8 cellular contexts compared by ENCODE assay signal in the genomic region with DNA sequence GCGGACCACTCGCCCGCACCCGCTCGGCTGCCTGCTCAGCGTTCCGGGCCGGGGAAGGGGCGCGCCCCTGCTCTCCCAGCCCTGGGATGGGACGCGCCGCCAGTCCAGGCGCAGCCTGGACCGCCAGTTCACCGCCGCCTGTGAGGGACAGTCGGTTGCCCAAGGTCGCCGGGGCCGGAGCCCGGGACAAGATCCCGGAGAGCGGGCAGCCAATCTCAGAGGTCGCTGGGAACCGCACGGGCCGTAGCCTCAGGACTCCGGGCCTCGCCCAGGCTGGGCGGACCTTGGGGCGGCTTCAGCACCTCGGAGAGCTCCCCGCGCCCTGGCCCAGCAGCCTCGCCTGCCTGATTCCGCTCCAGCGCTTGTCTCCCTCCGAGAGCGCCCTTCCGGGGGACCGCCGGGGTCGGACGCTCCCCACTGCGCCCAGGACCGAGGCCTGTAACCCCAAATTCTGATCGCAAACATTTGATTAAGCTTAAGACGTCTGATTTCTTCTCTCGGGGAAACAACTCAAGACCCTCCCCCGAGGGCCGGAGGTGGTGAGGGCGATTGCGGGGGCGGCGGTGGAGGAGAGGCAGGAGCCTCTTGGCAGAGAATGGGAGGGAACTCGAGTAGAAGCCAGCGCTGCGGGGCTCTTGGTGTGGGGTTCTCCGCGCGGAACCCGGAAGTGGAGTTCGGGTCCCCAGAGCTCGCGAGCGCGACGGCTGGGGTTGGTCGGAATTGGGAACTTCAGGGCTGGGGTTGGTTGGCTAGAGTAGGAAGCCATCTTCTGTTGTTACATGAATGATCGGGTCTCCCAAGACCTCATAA. TPM values are rescaled to one million over a fixed set of nuclear protein-coding genes. Genes with fewer than 3 reads are reported as not detected.
DNase-seq lines count a peak whose midpoint lies in the region; ATAC-seq and TF ChIP-seq lines count a peak whose summit lies in the region.

No MANE protein-coding gene starts in this region.

- H3K4me2 ChIP-seq in Karpas-422 (ENCODE audit: low read depth, low read length, poor library complexity, severe bottlenecking): peak overlapping the region; percentile 41

- H3K27me3 Mint-ChIP-seq in CD8-positive, alpha-beta memory T cell: peaks cover 41 to 45% of the 10 kb centered on the region in 2 donors
- H3K27me3 Mint-ChIP-seq in WTC11 (ENCODE audit: low read depth): peaks cover 49% of the 10 kb centered on the region

- peaks cover 30% of the 10 kb centered on the region for H3K27me3 ChIP-seq in CD8-positive, alpha-beta memory T cell (ENCODE audit: insufficient read depth, low read length, poor library complexity, severe bottlenecking)
- H3K27me3 ChIP-seq in Karpas-422 (ENCODE audit: low read length): no peaks in the 10 kb centered on the region

- TF ChIP-seq CTCF in WTC11 (IDR thresholded peaks at IDR 0.05): no peak
- no peak for TF ChIP-seq CTCF in cardiac fibroblast (IDR thresholded peaks at IDR 0.05; ENCODE audit: low read depth, low read length)

- DNase-seq in CD8-positive, alpha-beta memory T cell: peak; percentile 71 to 84 (median 73)
- DNase-seq in Karpas-422: peak; percentile 93
- peak; percentile 92 for DNase-seq in WTC11 (ENCODE audit: low spot score)
- peak; percentile 76 to 83 for DNase-seq in cardiac fibroblast (ENCODE audit: low read depth in 2 of 2)
- DNase-seq in iris pigment epithelial cell (ENCODE audit: low read depth): peak; percentile 82
- DNase-seq in smooth muscle cell of the brain vasculature (ENCODE audit: low read depth, low spot score): peak; percentile 36
- DNase-seq in NCI-H128 (lab: John Stamatoyannopoulos, UW; ENCODE audit: unreplicated experiment): no peak

- CTCF ChIA-PET in CD8-positive, alpha-beta memory T cell (lab: Charles Lee): interaction anchor here (0.7 to 1.8 kb wide), 4 partner anchors 9 to 84 kb away, joined by 3 to 7 read pairs (median 5); no protein-coding TSS in a partner anchor
- CTCF ChIA-PET in WTC11 (lab: Charles Lee): interaction anchor here (0.6 to 6.6 kb wide), 61 partner anchors 8 to 521 kb away, joined by 3 to 96 read pairs (median 4); a partner anchor contains a TSS

- no peaks in the 10 kb centered on the region for H3K36me3 ChIP-seq in CD8-positive, alpha-beta memory T cell (ENCODE audit: insufficient read depth, low read length)
- no peaks in the 10 kb centered on the region for H3K36me3 ChIP-seq in Karpas-422 (ENCODE audit: insufficient read depth, low read length)

- peaks cover 0 to 2% (median 0%) of the 10 kb centered on the region in 5 donors for H3K9me3 Mint-ChIP-seq in CD8-positive, alpha-beta memory T cell
- H3K9me3 Mint-ChIP-seq in WTC11: no peaks in the 10 kb centered on the region

- ATAC-seq in GM21515 (IDR thresholded peaks at IDR 0.05; ENCODE audit: unreplicated experiment) (peak; percentile 66), WTC11 (peak; percentile 66)

- POLR2A ChIA-PET in CD8-positive, alpha-beta memory T cell (lab: Charles Lee): interaction anchor here (0.8 kb wide), 1 partner anchor 32 kb away, joined by 3 read pairs; no protein-coding TSS in a partner anchor
- POLR2A ChIA-PET in WTC11 (lab: Charles Lee): interaction anchor here (0.5 to 1.3 kb wide), 7 partner anchors 9 to 1199 kb away, joined by 3 to 5 read pairs (median 3); no protein-coding TSS in a partner anchor

- peaks cover 14% of the 10 kb centered on the region for H4K20me1 ChIP-seq in Karpas-422 (ENCODE audit: insufficient read depth, low read depth, low read length)

- no peaks in the 10 kb centered on the region for H3K79me2 ChIP-seq in Karpas-422 (ENCODE audit: low read length)

- H3K4me3 ChIP-seq in CD8-positive, alpha-beta memory T cell (ENCODE audit: low read length): peak overlapping the region; percentile 37
- H3K4me3 ChIP-seq in Karpas-422 (ENCODE audit: low read length): no peak overlapping the region
- peak overlapping the region; percentile 42 to 48 for H3K4me3 ChIP-seq in cardiac fibroblast (replicated peaks in 1 of 2; ENCODE audit: low read depth in 2 of 2, low read length in 2 of 2)

- no peaks in the 10 kb centered on the region for H3K9me3 ChIP-seq in CD8-positive, alpha-beta memory T cell (ENCODE audit: low read length)
- H3K9me3 ChIP-seq in Karpas-422 (ENCODE audit: low read length): no peaks in the 10 kb centered on the region

- peaks cover 22% of the 10 kb centered on the region for H3K4me1 ChIP-seq in CD8-positive, alpha-beta memory T cell (ENCODE audit: insufficient read depth, low read length)
- H3K4me1 ChIP-seq in Karpas-422 (ENCODE audit: low read length): peaks cover 29% of the 10 kb centered on the region

- no peak overlapping the region for H2AFZ ChIP-seq in Karpas-422 (ENCODE audit: low read length)

- H3K9me2 ChIP-seq in Karpas-422 (replicated peaks; ENCODE audit: insufficient read depth, low read length): no peaks in the 10 kb centered on the region

- H3K27ac ChIP-seq in CD8-positive, alpha-beta memory T cell (ENCODE audit: low read depth, low read length): no peak overlapping the region
- no peak overlapping the region for H3K27ac ChIP-seq in Karpas-422 (ENCODE audit: low read length)

- peaks cover 24 to 41% (median 29%) of the 10 kb centered on the region in 3 donors for H3K4me1 Mint-ChIP-seq in CD8-positive, alpha-beta memory T cell
- peaks cover 25% of the 10 kb centered on the region for H3K4me1 Mint-ChIP-seq in WTC11

- H3K27ac Mint-ChIP-seq in CD8-positive, alpha-beta memory T cell: peak overlapping the region in 1 of 8 donors; percentile 67
- no peak overlapping the region for H3K27ac Mint-ChIP-seq in WTC11

- peak overlapping the region; percentile 28 to 76 (median 71) for H3K4me3 Mint-ChIP-seq in CD8-positive, alpha-beta memory T cell
- H3K4me3 Mint-ChIP-seq in WTC11: peak overlapping the region; percentile 84

- no peak overlapping the region for H3K9ac ChIP-seq in Karpas-422 (ENCODE audit: low read length)

- peaks cover 0 to 15% (median 3%) of the 10 kb centered on the region in 3 donors for H3K36me3 Mint-ChIP-seq in CD8-positive, alpha-beta memory T cell
- no peaks in the 10 kb centered on the region; the same call in 1 of the 2 replicates for H3K36me3 Mint-ChIP-seq in WTC11

TF ChIP-seq in WTC11, 78 proteins besides CTCF, POLR2A, EP300 and RAD21 (continues in another document):
- peak; percentile 68 for TF ChIP-seq ZNF423 (CRISPR knock-in tag; IDR thresholded peaks at IDR 0.05)
- TF ChIP-seq, protein P1, sequence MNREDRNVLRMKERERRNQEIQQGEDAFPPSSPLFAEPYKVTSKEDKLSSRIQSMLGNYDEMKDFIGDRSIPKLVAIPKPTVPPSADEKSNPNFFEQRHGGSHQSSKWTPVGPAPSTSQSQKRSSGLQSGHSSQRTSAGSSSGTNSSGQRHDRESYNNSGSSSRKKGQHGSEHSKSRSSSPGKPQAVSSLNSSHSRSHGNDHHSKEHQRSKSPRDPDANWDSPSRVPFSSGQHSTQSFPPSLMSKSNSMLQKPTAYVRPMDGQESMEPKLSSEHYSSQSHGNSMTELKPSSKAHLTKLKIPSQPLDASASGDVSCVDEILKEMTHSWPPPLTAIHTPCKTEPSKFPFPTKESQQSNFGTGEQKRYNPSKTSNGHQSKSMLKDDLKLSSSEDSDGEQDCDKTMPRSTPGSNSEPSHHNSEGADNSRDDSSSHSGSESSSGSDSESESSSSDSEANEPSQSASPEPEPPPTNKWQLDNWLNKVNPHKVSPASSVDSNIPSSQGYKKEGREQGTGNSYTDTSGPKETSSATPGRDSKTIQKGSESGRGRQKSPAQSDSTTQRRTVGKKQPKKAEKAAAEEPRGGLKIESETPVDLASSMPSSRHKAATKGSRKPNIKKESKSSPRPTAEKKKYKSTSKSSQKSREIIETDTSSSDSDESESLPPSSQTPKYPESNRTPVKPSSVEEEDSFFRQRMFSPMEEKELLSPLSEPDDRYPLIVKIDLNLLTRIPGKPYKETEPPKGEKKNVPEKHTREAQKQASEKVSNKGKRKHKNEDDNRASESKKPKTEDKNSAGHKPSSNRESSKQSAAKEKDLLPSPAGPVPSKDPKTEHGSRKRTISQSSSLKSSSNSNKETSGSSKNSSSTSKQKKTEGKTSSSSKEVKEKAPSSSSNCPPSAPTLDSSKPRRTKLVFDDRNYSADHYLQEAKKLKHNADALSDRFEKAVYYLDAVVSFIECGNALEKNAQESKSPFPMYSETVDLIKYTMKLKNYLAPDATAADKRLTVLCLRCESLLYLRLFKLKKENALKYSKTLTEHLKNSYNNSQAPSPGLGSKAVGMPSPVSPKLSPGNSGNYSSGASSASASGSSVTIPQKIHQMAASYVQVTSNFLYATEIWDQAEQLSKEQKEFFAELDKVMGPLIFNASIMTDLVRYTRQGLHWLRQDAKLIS (CRISPR knock-in tag; IDR thresholded peaks at IDR 0.05; ENCODE audit: borderline replicate concordance): peak; percentile 69; the same call in 1 of the 2 replicates
- no peak for TF ChIP-seq NFATC4 (CRISPR knock-in tag; IDR thresholded peaks at IDR 0.05)
- TF ChIP-seq, protein P2, sequence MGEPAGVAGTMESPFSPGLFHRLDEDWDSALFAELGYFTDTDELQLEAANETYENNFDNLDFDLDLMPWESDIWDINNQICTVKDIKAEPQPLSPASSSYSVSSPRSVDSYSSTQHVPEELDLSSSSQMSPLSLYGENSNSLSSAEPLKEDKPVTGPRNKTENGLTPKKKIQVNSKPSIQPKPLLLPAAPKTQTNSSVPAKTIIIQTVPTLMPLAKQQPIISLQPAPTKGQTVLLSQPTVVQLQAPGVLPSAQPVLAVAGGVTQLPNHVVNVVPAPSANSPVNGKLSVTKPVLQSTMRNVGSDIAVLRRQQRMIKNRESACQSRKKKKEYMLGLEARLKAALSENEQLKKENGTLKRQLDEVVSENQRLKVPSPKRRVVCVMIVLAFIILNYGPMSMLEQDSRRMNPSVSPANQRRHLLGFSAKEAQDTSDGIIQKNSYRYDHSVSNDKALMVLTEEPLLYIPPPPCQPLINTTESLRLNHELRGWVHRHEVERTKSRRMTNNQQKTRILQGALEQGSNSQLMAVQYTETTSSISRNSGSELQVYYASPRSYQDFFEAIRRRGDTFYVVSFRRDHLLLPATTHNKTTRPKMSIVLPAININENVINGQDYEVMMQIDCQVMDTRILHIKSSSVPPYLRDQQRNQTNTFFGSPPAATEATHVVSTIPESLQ (CRISPR knock-in tag; IDR thresholded peaks at IDR 0.05): peak; percentile 43; the same call in 1 of the 2 replicates
- TF ChIP-seq ELF4 (CRISPR knock-in tag; IDR thresholded peaks at IDR 0.05; ENCODE audit: low read depth): no peak
- peak; percentile 93 for TF ChIP-seq FOXK1 (CRISPR knock-in tag; IDR thresholded peaks at IDR 0.05)

RNA-seq across cellular contexts. Expression of a gene that starts 1.1 kb away (rescaled TPM):
- total RNA-seq in CD8-positive, alpha-beta memory T cell: not detected
- 0.63 TPM for polyA plus RNA-seq in CD8-positive, alpha-beta memory T cell
- not detected in 2 replicates for total RNA-seq in Karpas-422 (2014; rRNA removed; shearing (Covaris generic); ENCODE audit: low replicate concordance)
- total RNA-seq in WTC11 (2021): 0.62 to 0.85 TPM (median 0.62 TPM) in 3 replicates

RNA-seq across cellular contexts. Expression of a gene that starts 11.2 kb away (rescaled TPM):
- 1 to 10 TPM; 1.1 to 1.2 TPM for total RNA-seq in CD8-positive, alpha-beta memory T cell
- 0.97 TPM for polyA plus RNA-seq in CD8-positive, alpha-beta memory T cell
- total RNA-seq in Karpas-422 (2014; rRNA removed; shearing (Covaris generic); ENCODE audit: low replicate concordance): 6.9 and 21.9 TPM in 2 replicates
- 560 to 611 TPM (median 602 TPM) in 3 replicates for total RNA-seq in WTC11 (2021)

RNA-seq across cellular contexts. Expression of a gene that starts 45.4 kb away (rescaled TPM):
- 10 to 100 TPM; 85.8 to 87.2 TPM for total RNA-seq in CD8-positive, alpha-beta memory T cell
- polyA plus RNA-seq in CD8-positive, alpha-beta memory T cell: 87.4 TPM
- 59.4 and 106 TPM in 2 replicates for total RNA-seq in Karpas-422 (2014; rRNA removed; shearing (Covaris generic); ENCODE audit: low replicate concordance)
- 107 to 139 TPM (median 115 TPM) in 3 replicates for total RNA-seq in WTC11 (2021)

Comparison
In these comparisons a context has a peak if more than half of its experiments do, and no peak if none do; other contexts are left out.
1. RNA of a gene that starts 11.2 kb away (total RNA-seq): 560 to 611 TPM in WTC11; 6.9 to 21.9 TPM in Karpas-422 and 1.1 to 1.2 TPM in CD8-positive, alpha-beta memory T cell; every median in the first group is over 10 times any median in the second.